ENCODE assay signal across 14 cellular contexts in the genomic region with DNA sequence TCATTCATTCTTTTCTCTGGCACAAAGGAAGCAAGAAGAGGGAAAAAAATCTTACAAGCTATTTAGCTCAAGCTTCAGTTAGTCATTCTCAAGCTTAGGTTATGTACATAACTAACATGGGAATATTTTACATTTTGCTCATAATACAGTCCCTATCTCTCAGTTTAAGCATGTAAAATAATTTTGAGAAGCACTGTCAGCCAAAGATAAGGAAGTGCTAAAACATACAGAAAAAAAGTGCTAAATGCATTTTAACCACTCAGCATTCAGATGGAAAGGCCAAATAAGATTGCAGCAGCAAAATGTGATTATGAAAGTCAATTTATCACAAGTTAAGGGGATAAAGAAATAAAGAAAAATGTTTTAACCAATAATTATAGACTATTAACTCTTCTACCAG. TPM values are rescaled to one million over a fixed set of nuclear protein-coding genes. Genes with fewer than 3 reads are reported as not detected.
DNase-seq lines count a peak whose midpoint lies in the region; TF ChIP-seq lines count a peak whose summit lies in the region.
"Had no signal": no experiment of that assay in that cellular context is flagged by ENCODE, and none has a peak within 500 bp of the region (broad histone marks: within the 10 kb centered on the region; RNA-seq: fewer than 3 reads in every experiment).

No MANE protein-coding gene starts in this region.

- peaks cover 19% of the 10 kb centered on the region for H3K9me3 ChIP-seq in smooth muscle cell (replicated peaks; ENCODE audit: low read depth)

- H2AFZ ChIP-seq in smooth muscle cell (ENCODE audit: low read depth): no peak overlapping the region

- H3K4me3 ChIP-seq in smooth muscle cell: no peak overlapping the region

- peaks cover 22% of the 10 kb centered on the region for H3K36me3 ChIP-seq in smooth muscle cell (ENCODE audit: low read depth)

- peaks cover 9% of the 10 kb centered on the region for H3F3A ChIP-seq in smooth muscle cell (ENCODE audit: low read depth)

- H3K4me1 ChIP-seq in smooth muscle cell (ENCODE audit: low read depth): peaks cover 36% of the 10 kb centered on the region

- DNase-seq in activated naive CD8-positive, alpha-beta T cell treated with anti-CD3 and anti-CD28 coated beads for 36 hours: no peak
- DNase-seq in HFFc6: no peak
- no peak for DNase-seq in chondrocyte (ENCODE audit: low spot score)
- no peak for DNase-seq in smooth muscle cell (lab: John Stamatoyannopoulos, UW; ENCODE audit: unreplicated experiment)
- no peak for DNase-seq in putamen (ENCODE audit: low spot score)
- no peak for DNase-seq in mucosa of gallbladder (ENCODE audit: low spot score)
- DNase-seq in 8988T: no peak
- DNase-seq: ACHN; DMS153; NCI-H1048; NCI-H69; NK-92 treated with Interleukin-12 subunit alpha and Interleukin-12 subunit beta, amount 100 ng/mL, for 24 hours had no signal

- H3K4me2 ChIP-seq in smooth muscle cell: no peak overlapping the region

- peaks cover 85% of the 10 kb centered on the region for H3K4me1 Mint-ChIP-seq in activated naive CD8-positive, alpha-beta T cell (ENCODE audit: low read depth)
- peaks cover 71% of the 10 kb centered on the region for H3K4me1 Mint-ChIP-seq in activated naive CD8-positive, alpha-beta T cell treated with anti-CD3 and anti-CD28 coated beads for 36 hours
- H3K4me1 Mint-ChIP-seq in HFFc6 (ENCODE audit: low read depth): peaks cover 33% of the 10 kb centered on the region
- peaks cover 33% of the 10 kb centered on the region for H3K4me1 Mint-ChIP-seq in chondrocyte (ENCODE audit: low read depth)

- H3K27me3 Mint-ChIP-seq in activated naive CD8-positive, alpha-beta T cell: no peaks in the 10 kb centered on the region
- H3K27me3 Mint-ChIP-seq in activated naive CD8-positive, alpha-beta T cell treated with anti-CD3 and anti-CD28 coated beads for 36 hours: no peaks in the 10 kb centered on the region
- H3K27me3 Mint-ChIP-seq in HFFc6 (ENCODE audit: insufficient read depth): peaks cover 2% of the 10 kb centered on the region; the same call in 1 of the 2 replicates
- no peaks in the 10 kb centered on the region for H3K27me3 Mint-ChIP-seq in chondrocyte (ENCODE audit: low read depth)
- H3K27me3 Mint-ChIP-seq: IgD-negative memory B cell had no signal

- peaks cover 79% of the 10 kb centered on the region for H4K20me1 ChIP-seq in smooth muscle cell (ENCODE audit: low read depth)

- peaks cover 9% of the 10 kb centered on the region for H3K9me3 Mint-ChIP-seq in activated naive CD8-positive, alpha-beta T cell (ENCODE audit: low read depth)
- H3K9me3 Mint-ChIP-seq in activated naive CD8-positive, alpha-beta T cell treated with anti-CD3 and anti-CD28 coated beads for 36 hours: peaks cover 15% of the 10 kb centered on the region
- H3K9me3 Mint-ChIP-seq in HFFc6 (peaks cover 18% of the 10 kb centered on the region), chondrocyte (ENCODE audit: low read depth) (peaks cover 13% of the 10 kb centered on the region)

- peak overlapping the region; percentile 30 for H3K27ac Mint-ChIP-seq in activated naive CD8-positive, alpha-beta T cell
- no peak overlapping the region for H3K27ac Mint-ChIP-seq in activated naive CD8-positive, alpha-beta T cell treated with anti-CD3 and anti-CD28 coated beads for 36 hours
- H3K27ac Mint-ChIP-seq in HFFc6: peak overlapping the region; percentile 24; the same call in 1 of the 2 replicates
- H3K27ac Mint-ChIP-seq in chondrocyte (ENCODE audit: unreplicated experiment): peak overlapping the region; percentile 10

- H3K36me3 Mint-ChIP-seq in activated naive CD8-positive, alpha-beta T cell: peaks cover 30% of the 10 kb centered on the region
- peaks cover 74% of the 10 kb centered on the region for H3K36me3 Mint-ChIP-seq in activated naive CD8-positive, alpha-beta T cell treated with anti-CD3 and anti-CD28 coated beads for 36 hours
- H3K36me3 Mint-ChIP-seq in HFFc6 (ENCODE audit: low read depth) (peaks cover 67% of the 10 kb centered on the region), chondrocyte (ENCODE audit: low read depth) (peaks cover 17% of the 10 kb centered on the region)

- H3K79me2 ChIP-seq in smooth muscle cell (ENCODE audit: low read depth): peaks cover 98% of the 10 kb centered on the region

- H3K27ac ChIP-seq in smooth muscle cell (ENCODE audit: low read depth): peak overlapping the region; percentile 26

- no peak overlapping the region for H3K9ac ChIP-seq in smooth muscle cell (ENCODE audit: low read depth)

- H3K27me3 ChIP-seq in smooth muscle cell (ENCODE audit: low read depth): no peaks in the 10 kb centered on the region

- TF ChIP-seq CTCF in HFFc6 (IDR thresholded peaks at IDR 0.05) (no peak), chondrocyte (IDR thresholded peaks at IDR 0.05) (no peak), smooth muscle cell (IDR thresholded peaks at IDR 0.05; ENCODE audit: borderline replicate concordance, insufficient read depth, poor library complexity, severe bottlenecking) (no peak)

- no peak overlapping the region for H3K4me3 Mint-ChIP-seq in activated naive CD8-positive, alpha-beta T cell
- no peak overlapping the region for H3K4me3 Mint-ChIP-seq in activated naive CD8-positive, alpha-beta T cell treated with anti-CD3 and anti-CD28 coated beads for 36 hours
- H3K4me3 Mint-ChIP-seq in HFFc6: no peak overlapping the region
- H3K4me3 Mint-ChIP-seq in chondrocyte (ENCODE audit: unreplicated experiment): no peak overlapping the region

RNA-seq across cellular contexts. Expression of a gene that starts 7.9 kb away (rescaled TPM):
- 10 to 100 TPM; 60.0 to 60.7 TPM for total RNA-seq in activated naive CD8-positive, alpha-beta T cell treated with anti-CD3 and anti-CD28 coated beads for 36 hours
- total RNA-seq in HFFc6 (2021; fragmentation: NEBNext Ultra II Directional; extraction: Animal tissue kit (Norgen Biotek cat#: 25700)): 10 to 100 TPM; 28.5 to 37.6 (median 33.3) TPM
- 29.1 to 37.5 TPM (median 29.6 TPM) in 3 replicates for total RNA-seq in chondrocyte
- total RNA-seq in smooth muscle cell: 45.5 and 49.4 TPM in 2 replicates
- 11.8 and 14.6 TPM in 2 replicates for polyA plus RNA-seq in smooth muscle cell
- 29.7 TPM for total RNA-seq in mucosa of gallbladder
